ENCODE assay signal across 10 cellular contexts in genomic region chr5:32020271-32020670, GRCh38.
DNase-seq lines count a peak whose midpoint lies in the region; ATAC-seq, FAIRE-seq and TF ChIP-seq lines count a peak whose summit lies in the region.
"Had no signal": no experiment of that assay in that cellular context is flagged by ENCODE, and none has a peak within 500 bp of the region (broad histone marks: within the 10 kb centered on the region; RNA-seq: fewer than 3 reads in every experiment).

No MANE protein-coding gene starts in this region.

- H3K27ac ChIP-seq in trophoblast cell (ENCODE audit: low read depth, low read length): no peak overlapping the region

- H4K8ac ChIP-seq in trophoblast cell (ENCODE audit: low read depth, low read length): no peak overlapping the region

- peaks cover 4% of the 10 kb centered on the region for H3K9me3 ChIP-seq in trophoblast cell (ENCODE audit: insufficient read depth, low read depth, low read length)

- H2BK120ac ChIP-seq in trophoblast cell (ENCODE audit: insufficient read depth, low read length, poor library complexity): no peak overlapping the region

- no peak overlapping the region for H3K23ac ChIP-seq in trophoblast cell (ENCODE audit: low read length)

- ATAC-seq in GM21526 (IDR thresholded peaks at IDR 0.05; ENCODE audit: low FRiP score, unreplicated experiment): peak; percentile 90
- peak; percentile 83 for ATAC-seq in HG03571 (IDR thresholded peaks at IDR 0.05; ENCODE audit: unreplicated experiment)
- ATAC-seq: HCT116, WTC11 had no signal

- H2AFZ ChIP-seq in trophoblast cell (ENCODE audit: insufficient read depth, low read length, poor library complexity): no peak overlapping the region

- no peak overlapping the region for H2AK5ac ChIP-seq in trophoblast cell (ENCODE audit: low read length)

- peaks cover 4 to 13% of the 10 kb centered on the region in 2 experiments for H3K4me1 ChIP-seq in trophoblast cell (ENCODE audit: control insufficient read depth in 1 of 2, insufficient read depth in 2 of 2, low read length in 2 of 2)

- H3K9ac ChIP-seq in trophoblast cell (ENCODE audit: low read length): no peak overlapping the region

- H2BK5ac ChIP-seq in trophoblast cell (ENCODE audit: low read depth, low read length, poor library complexity): no peak overlapping the region

- H3K4ac ChIP-seq in trophoblast cell (ENCODE audit: low read depth, low read length): no peak overlapping the region

- H3K4me3 ChIP-seq in fibroblast of the aortic adventitia (ENCODE audit: low read depth, low read length) (peak overlapping the region; percentile 48), trophoblast cell (ENCODE audit: low read depth, low read length) (no peak overlapping the region)

- no peak overlapping the region for H3K14ac ChIP-seq in trophoblast cell (ENCODE audit: low read length)

- WGBS in trophoblast cell (ENCODE audit: extremely low coverage, insufficient coverage, insufficient read length): no CpG with 5 or more reads among the region's 4 CpGs

- no peaks in the 10 kb centered on the region for H3K79me1 ChIP-seq in trophoblast cell (ENCODE audit: low read length)

- no peak for DNase-seq in GM18507 (ENCODE audit: extremely low spot score, insufficient read length, low read depth)
- DNase-seq in fibroblast of the aortic adventitia (ENCODE audit: low read depth): no peak
- DNase-seq in NCI-H1436 (lab: John Stamatoyannopoulos, UW): no peak
- no peak for DNase-seq in NCI-H187 treated with DMSO at 0.1 percent for 48 hours (lab: John Stamatoyannopoulos, UW)
- no peak for DNase-seq in NCI-H2107 treated with DMSO at 0.1 percent for 48 hours (lab: John Stamatoyannopoulos, UW; ENCODE audit: unreplicated experiment)
- DNase-seq in trophoblast cell: no peak

- H3K36me3 ChIP-seq in trophoblast cell (ENCODE audit: control insufficient read depth in 1 of 2, insufficient read depth in 2 of 2, low read length in 2 of 2): no peaks in the 10 kb centered on the region

- H3K27me3 ChIP-seq in trophoblast cell (ENCODE audit: insufficient read depth, low read length): no peaks in the 10 kb centered on the region

- no peak overlapping the region for H3K18ac ChIP-seq in trophoblast cell (ENCODE audit: low read length)

- FAIRE-seq in GM18507 (lab: Jason Lieb, UNC): peak; percentile 88

- no peak overlapping the region for H3K4me2 ChIP-seq in trophoblast cell (ENCODE audit: low read length)

- H3K79me2 ChIP-seq in trophoblast cell (ENCODE audit: control insufficient read depth, insufficient read depth, low read length, poor library complexity): peaks cover 2% of the 10 kb centered on the region

- no peak for TF ChIP-seq CTCF in fibroblast of the aortic adventitia (IDR thresholded peaks at IDR 0.05; ENCODE audit: insufficient read depth, low read length)

- no peak overlapping the region for H2BK12ac ChIP-seq in trophoblast cell (ENCODE audit: low read length)

- H4K12ac ChIP-seq in trophoblast cell (ENCODE audit: low read depth, low read length): no peak overlapping the region

- no peak overlapping the region for H4K91ac ChIP-seq in trophoblast cell (ENCODE audit: low read depth, low read length)
